8 cellular contexts compared by ENCODE assay signal in the genomic region with DNA sequence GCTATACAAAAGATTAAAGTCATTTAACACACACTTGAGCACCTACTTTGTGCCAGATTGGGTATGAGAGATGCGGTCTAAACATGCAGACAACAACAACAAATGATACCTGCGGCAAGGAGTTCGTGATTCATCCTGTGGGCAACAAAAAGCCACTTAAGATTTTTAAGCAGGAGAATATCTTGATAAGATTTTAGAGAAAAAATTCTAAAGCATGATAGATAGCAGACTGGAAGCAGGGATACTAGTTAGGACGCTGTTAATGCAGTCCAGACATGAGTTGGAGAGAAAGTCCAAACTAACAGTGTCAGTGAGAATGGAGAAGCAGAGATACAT. TPM values are rescaled to one million over a fixed set of nuclear protein-coding genes. Genes with fewer than 3 reads are reported as not detected.
DNase-seq lines count a peak whose midpoint lies in the region; ATAC-seq and TF ChIP-seq lines count a peak whose summit lies in the region.

No MANE protein-coding gene starts in this region.

- H3K79me2 ChIP-seq in PC-3 (ENCODE audit: low read length) (peaks cover 28% of the 10 kb centered on the region), trophoblast cell (ENCODE audit: control insufficient read depth, insufficient read depth, low read length, poor library complexity) (peaks cover 12% of the 10 kb centered on the region)

- DNase-seq in CD8-positive, alpha-beta T cell = no peak
- DNase-seq in PC-3 (no peak), trophoblast cell (peak; percentile 19 to 54), NCI-H187 (lab: John Stamatoyannopoulos, UW) (no peak), COR-L47 (lab: John Stamatoyannopoulos, UW) (no peak)

- H2AFZ ChIP-seq in PC-3 (ENCODE audit: low read length) (peak overlapping the region; percentile 81; the same call in 1 of the 2 replicates), trophoblast cell (ENCODE audit: insufficient read depth, low read length, poor library complexity) (no peak overlapping the region)

- H3K14ac ChIP-seq in trophoblast cell (ENCODE audit: low read length) = no peak overlapping the region

- H2BK120ac ChIP-seq in trophoblast cell (ENCODE audit: insufficient read depth, low read length, poor library complexity) = no peak overlapping the region

- no peaks in the 10 kb centered on the region for H3K27me3 ChIP-seq in CD8-positive, alpha-beta T cell (ENCODE audit: insufficient read depth, low read length)
- no peaks in the 10 kb centered on the region for H3K27me3 ChIP-seq in PC-3 (ENCODE audit: low read length)
- H3K27me3 ChIP-seq in trophoblast cell (ENCODE audit: insufficient read depth, low read length) = no peaks in the 10 kb centered on the region

- no peaks in the 10 kb centered on the region for H3K36me3 ChIP-seq in CD8-positive, alpha-beta T cell (ENCODE audit: insufficient read depth, low read length)
- H3K36me3 ChIP-seq in PC-3 (ENCODE audit: low read depth, low read length) = no peaks in the 10 kb centered on the region
- H3K36me3 ChIP-seq in trophoblast cell (ENCODE audit: control insufficient read depth in 1 of 2, insufficient read depth in 2 of 2, low read length in 2 of 2) = no peaks in the 10 kb centered on the region

- H3K4me1 ChIP-seq in CD8-positive, alpha-beta T cell (ENCODE audit: insufficient read depth, low read length) = peaks cover 31% of the 10 kb centered on the region
- H3K4me1 ChIP-seq in PC-3 (ENCODE audit: insufficient read depth, low read length) (peaks cover 13% of the 10 kb centered on the region), trophoblast cell (ENCODE audit: control insufficient read depth in 1 of 2, insufficient read depth in 2 of 2, low read length in 2 of 2) (peaks cover 3% of the 10 kb centered on the region in 2 experiments)

- peak overlapping the region; percentile 89 for H3K27ac ChIP-seq in CD8-positive, alpha-beta T cell (ENCODE audit: low read depth, low read length)
- H3K27ac ChIP-seq in PC-3 (ENCODE audit: low read length) (no peak overlapping the region), trophoblast cell (ENCODE audit: low read depth, low read length) (no peak overlapping the region)

- H3K4me1 Mint-ChIP-seq in CD8-positive, alpha-beta T cell (ENCODE audit: low read depth) = peaks cover 36% of the 10 kb centered on the region
- H3K4me1 Mint-ChIP-seq in dendritic cell treated with granulocyte-macrophage colony-stimulating factor and Interleukin-4, amounts not matched to agents 40 ng/mL and 50 ng/mL, for 4 days (ENCODE audit: low read depth) = peaks cover 45% of the 10 kb centered on the region

- H3K9ac ChIP-seq in PC-3 (ENCODE audit: low read length) (no peak overlapping the region), trophoblast cell (ENCODE audit: low read length) (no peak overlapping the region)

- no peak for ATAC-seq in CD8-positive, alpha-beta T cell
- ATAC-seq in PC-3 = no peak
- no peak for ATAC-seq in GM18909 (IDR thresholded peaks at IDR 0.05; ENCODE audit: poor library complexity, unreplicated experiment)
- no peak for ATAC-seq in GM19395 (IDR thresholded peaks at IDR 0.05; ENCODE audit: unreplicated experiment)

- peak overlapping the region; percentile 99 for H3K27ac Mint-ChIP-seq in CD8-positive, alpha-beta T cell
- H3K27ac Mint-ChIP-seq in dendritic cell treated with granulocyte-macrophage colony-stimulating factor and Interleukin-4, amounts not matched to agents 40 ng/mL and 50 ng/mL, for 4 days = peak overlapping the region; percentile 100

- peaks cover 12% of the 10 kb centered on the region for H4K20me1 ChIP-seq in PC-3 (ENCODE audit: low read length)

- no peaks in the 10 kb centered on the region for H3K9me2 ChIP-seq in PC-3 (replicated peaks; ENCODE audit: low read length)

- H2BK5ac ChIP-seq in trophoblast cell (ENCODE audit: low read depth, low read length, poor library complexity) = no peak overlapping the region

- H4K12ac ChIP-seq in trophoblast cell (ENCODE audit: low read depth, low read length) = no peak overlapping the region

- H3K9me3 Mint-ChIP-seq in CD8-positive, alpha-beta T cell = no peaks in the 10 kb centered on the region
- no peaks in the 10 kb centered on the region for H3K9me3 Mint-ChIP-seq in dendritic cell treated with granulocyte-macrophage colony-stimulating factor and Interleukin-4, amounts not matched to agents 40 ng/mL and 50 ng/mL, for 4 days

- no peaks in the 10 kb centered on the region for H3K9me3 ChIP-seq in CD8-positive, alpha-beta T cell (ENCODE audit: low read length)
- H3K9me3 ChIP-seq in PC-3 (ENCODE audit: low read length) (no peaks in the 10 kb centered on the region), trophoblast cell (ENCODE audit: insufficient read depth, low read depth, low read length) (no peaks in the 10 kb centered on the region)

- no TSS peak for BruUV-seq in PC-3 (replicated peaks; lab: Mats Ljungman, UMichigan)

- no peak overlapping the region for H3K4ac ChIP-seq in trophoblast cell (ENCODE audit: low read depth, low read length)

- H3K36me3 Mint-ChIP-seq in CD8-positive, alpha-beta T cell = peaks cover 16% of the 10 kb centered on the region
- peaks cover 25% of the 10 kb centered on the region for H3K36me3 Mint-ChIP-seq in dendritic cell treated with granulocyte-macrophage colony-stimulating factor and Interleukin-4, amounts not matched to agents 40 ng/mL and 50 ng/mL, for 4 days (ENCODE audit: low read depth)

- peak overlapping the region; percentile 72 for H3K4me3 ChIP-seq in CD8-positive, alpha-beta T cell (ENCODE audit: low read depth, low read length)
- H3K4me3 ChIP-seq in PC-3 (ENCODE audit: low read length) = peak overlapping the region; percentile 73; the same call in 1 of the 2 replicates
- H3K4me3 ChIP-seq in trophoblast cell (ENCODE audit: low read depth, low read length) = no peak overlapping the region

- H4K8ac ChIP-seq in trophoblast cell (ENCODE audit: low read depth, low read length) = no peak overlapping the region

- TF ChIP-seq CTCF in CD8-positive, alpha-beta T cell (IDR thresholded peaks at IDR 0.05) = no peak
- no peak for TF ChIP-seq CTCF in PC-3 (conservative IDR thresholded peaks at IDR 0.05; ENCODE audit: low read depth, low read length)

- no peaks in the 10 kb centered on the region for H3K27me3 Mint-ChIP-seq in CD8-positive, alpha-beta T cell (ENCODE audit: low read depth)
- peaks cover 2% of the 10 kb centered on the region for H3K27me3 Mint-ChIP-seq in dendritic cell treated with granulocyte-macrophage colony-stimulating factor and Interleukin-4, amounts not matched to agents 40 ng/mL and 50 ng/mL, for 4 days

- H4K91ac ChIP-seq in trophoblast cell (ENCODE audit: low read depth, low read length) = no peak overlapping the region

- no peak overlapping the region for H2AK5ac ChIP-seq in trophoblast cell (ENCODE audit: low read length)

- CTCF ChIA-PET in CD8-positive, alpha-beta T cell (lab: Charles Lee) = interaction anchor here (1.7 to 8.0 kb wide), 4 partner anchors 11 to 215 kb away, joined by 8 to 41 read pairs (median 10); partner anchors contain the start of gene RP9
- CTCF ChIA-PET in PC-3 (lab: Charles Lee) = interaction anchor here (0.6 kb wide), 1 partner anchor 171 kb away, joined by 3 read pairs; no protein-coding TSS in a partner anchor

- intact Hi-C loops in CD8-positive, alpha-beta T cell (cut with DNase I, micrococcal nuclease) = loop anchor here (2.0 to 5.0 kb wide), 5 partner anchors 49 to 398 kb away; partner anchors contain the start of genes AVL9 (in 1 of the 2), NT5C3A (in 1 of the 2) and RP9 (in 1 of the 2)
- intact Hi-C loops in PC-3 (cut with micrococcal nuclease) = loop anchor here (2.0 to 5.0 kb wide), 5 partner anchors 50 to 401 kb away; partner anchors contain the start of genes LSM5 and RP9
- intact Hi-C loops in dendritic cell treated with granulocyte-macrophage colony-stimulating factor and Interleukin-4, amounts not matched to agents 40 ng/mL and 50 ng/mL, for 4 days (cut with micrococcal nuclease) = loop anchor here (5.0 kb wide), 2 partner anchors 169 to 401 kb away; partner anchors contain the start of genes LSM5 and NT5C3A

- WGBS in trophoblast cell (ENCODE audit: extremely low coverage, insufficient coverage, insufficient read length) = no CpG with 5 or more reads among the region's 4 CpGs

- H3K4me2 ChIP-seq in PC-3 (ENCODE audit: low read length) (peak overlapping the region; percentile 89), trophoblast cell (ENCODE audit: low read length) (no peak overlapping the region)

- H3K18ac ChIP-seq in trophoblast cell (ENCODE audit: low read length) = no peak overlapping the region

- no peak overlapping the region for H2BK12ac ChIP-seq in trophoblast cell (ENCODE audit: low read length)

- POLR2A ChIA-PET in CD8-positive, alpha-beta T cell (lab: Charles Lee) = interaction anchor here (1.8 to 5.6 kb wide), 5 partner anchors 12 to 398 kb away, joined by 7 to 36 read pairs (median 20); partner anchors contain the start of genes AVL9 and NT5C3A
- POLR2A ChIA-PET in PC-3 (lab: Charles Lee; ENCODE audit: unreplicated experiment) = no interaction called here

- no peaks in the 10 kb centered on the region for H3F3A ChIP-seq in PC-3 (ENCODE audit: low read length, unreplicated experiment)

- H3K79me1 ChIP-seq in trophoblast cell (ENCODE audit: low read length) = peaks cover 15% of the 10 kb centered on the region

- no peak overlapping the region for H3K23ac ChIP-seq in trophoblast cell (ENCODE audit: low read length)

- peak overlapping the region; percentile 92 for H3K4me3 Mint-ChIP-seq in CD8-positive, alpha-beta T cell
- no peak overlapping the region for H3K4me3 Mint-ChIP-seq in dendritic cell treated with granulocyte-macrophage colony-stimulating factor and Interleukin-4, amounts not matched to agents 40 ng/mL and 50 ng/mL, for 4 days

RNA-seq across cellular contexts. Expression of gene KBTBD2, which starts 1.6 kb away (rescaled TPM):
- 10 to 100 TPM; 94.2 to 99.9 TPM for total RNA-seq in CD8-positive, alpha-beta T cell
- 16.3 and 17.9 TPM in 2 replicates for total RNA-seq in PC-3 (2014; rRNA removed)
- 15.1 and 15.2 TPM in 2 replicates for polyA plus RNA-seq in trophoblast cell (2013)

Comparison
In these comparisons a context has a peak if more than half of its experiments do, and no peak if none do; other contexts are left out.
1. DNase-seq: peak in trophoblast cell (2 of 2); none in CD8-positive, alpha-beta T cell (0 of 7), PC-3 (single experiment), NCI-H187 (0 of 2) and COR-L47 (single experiment).